Comparison of ENCODE assay signal across 9 cellular contexts in genomic region chr19:5690955-5691204, GRCh38. TPM values are rescaled to one million over a fixed set of nuclear protein-coding genes. Genes with fewer than 3 reads are reported as not detected.
DNase-seq lines count a peak whose midpoint lies in the region; ATAC-seq and TF ChIP-seq lines count a peak whose summit lies in the region.
"Had no signal": no experiment of that assay in that cellular context is flagged by ENCODE, and none has a peak within 500 bp of the region (broad histone marks: within the 10 kb centered on the region; RNA-seq: fewer than 3 reads in every experiment).

No MANE protein-coding gene starts in this region.

- H3K4me3 Mint-ChIP-seq in activated B cell treated with CpG ODN at 0.5 μM for 24 hours: peak overlapping the region; percentile 93

- no peaks in the 10 kb centered on the region for H3K9me3 ChIP-seq in hepatocyte (ENCODE audit: low read depth)

- CTCF ChIA-PET in activated B cell treated with CpG ODN at 0.5 μM for 24 hours (lab: Charles Lee): interaction anchor here (0.6 to 1.2 kb wide), 3 partner anchors 28 to 277 kb away, joined by 3 read pairs; no protein-coding TSS in a partner anchor

- H3K27me3 ChIP-seq in hepatocyte: no peaks in the 10 kb centered on the region

- DNase-seq in DMS53 (lab: John Stamatoyannopoulos, UW) (peak; percentile 60), DMS53 treated with DMSO at 0.1 percent for 48 hours (lab: John Stamatoyannopoulos, UW; ENCODE audit: unreplicated experiment) (no peak), activated B cell treated with CpG ODN at 0.5 μM for 24 hours (no peak), hepatocyte (ENCODE audit: low spot score) (no peak), NCI-H1048 (lab: John Stamatoyannopoulos, UW) (no peak)
- peak; percentile 59 for DNase-seq in stimulated activated CD8-positive, alpha-beta memory T cell treated with anti-CD3 and anti-CD28 coated beads, Interleukin-4, amount 100 ng/mL, for 48 hours
- no peak for DNase-seq in stimulated activated CD4-positive, alpha-beta T cell treated with anti-CD3 and anti-CD28 coated beads, Interleukin-2, amount 100 ng/mL, for 48 hours

- H3K9me3 Mint-ChIP-seq in activated B cell treated with CpG ODN at 0.5 μM for 24 hours: no peaks in the 10 kb centered on the region

- H3K36me3 ChIP-seq in hepatocyte (replicated peaks; ENCODE audit: insufficient read depth, low read depth): no peaks in the 10 kb centered on the region

- H3K4me2 ChIP-seq in hepatocyte: peak overlapping the region; percentile 99

- peaks cover 56% of the 10 kb centered on the region for H4K20me1 ChIP-seq in hepatocyte (ENCODE audit: insufficient read depth, poor library complexity, severe bottlenecking)

- peak overlapping the region; percentile 90 for H3K27ac Mint-ChIP-seq in activated B cell treated with CpG ODN at 0.5 μM for 24 hours

- no peaks in the 10 kb centered on the region for H3K27me3 Mint-ChIP-seq in activated B cell treated with CpG ODN at 0.5 μM for 24 hours

- H3K79me2 ChIP-seq in hepatocyte: peaks cover 57% of the 10 kb centered on the region

- H3K9me2 ChIP-seq in hepatocyte (replicated peaks; ENCODE audit: insufficient read depth): no peaks in the 10 kb centered on the region

- ATAC-seq in activated B cell treated with CpG ODN at 0.5 μM for 24 hours (ENCODE audit: low read depth) (no peak), GM19023 (IDR thresholded peaks at IDR 0.05; ENCODE audit: unreplicated experiment) (no peak)

- peaks cover 33% of the 10 kb centered on the region for H3K4me1 Mint-ChIP-seq in activated B cell treated with CpG ODN at 0.5 μM for 24 hours

- peak overlapping the region; percentile 70 for H3K4me3 ChIP-seq in hepatocyte

- no peak overlapping the region for H2AFZ ChIP-seq in hepatocyte

- no peak for TF ChIP-seq CTCF in activated B cell treated with CpG ODN at 0.5 μM for 24 hours (IDR thresholded peaks at IDR 0.05)
- TF ChIP-seq CTCF in hepatocyte (IDR thresholded peaks at IDR 0.05; ENCODE audit: poor library complexity): no peak

- peak overlapping the region; percentile 96 for H3K27ac ChIP-seq in hepatocyte

- intact Hi-C loops in activated B cell treated with CpG ODN at 0.5 μM for 24 hours (cut with micrococcal nuclease): loop anchor here (1.0 to 2.0 kb wide), 5 partner anchors 11 to 213 kb away; partner anchors contain the start of genes CATSPERD, DUS3L, LONP1 and MICOS13

- 3% methylated on average over 15 of the region's 15 CpGs for WGBS in hepatocyte (ENCODE audit: low lambda C conversion rate, missing lambda C conversion rate)

- H3K36me3 Mint-ChIP-seq in activated B cell treated with CpG ODN at 0.5 μM for 24 hours (ENCODE audit: low read depth): peaks cover 49% of the 10 kb centered on the region

- POLR2A ChIA-PET in activated B cell treated with CpG ODN at 0.5 μM for 24 hours (lab: Charles Lee): interaction anchor here (0.6 to 6.4 kb wide), 11 partner anchors 11 to 1800 kb away, joined by 3 to 102 read pairs (median 4); partner anchors contain the start of genes CATSPERD, EEF2, KDM4B and LONP1

- peaks cover 8% of the 10 kb centered on the region for H3K4me1 ChIP-seq in hepatocyte (ENCODE audit: insufficient read depth)

RNA-seq across cellular contexts. Expression of gene RPL36, which starts 0.8 kb away (rescaled TPM):
- 1,170 and 1,330 TPM in 2 replicates for total RNA-seq in activated B cell treated with CpG ODN at 0.5 μM for 24 hours
- 637 and 1,059 TPM in 2 replicates for total RNA-seq in hepatocyte
- 917 and 990 TPM in 2 replicates for polyA plus RNA-seq in hepatocyte

RNA-seq across cellular contexts. Expression of gene HSD11B1L, which starts 10.1 kb away (rescaled TPM):
- total RNA-seq in activated B cell treated with CpG ODN at 0.5 μM for 24 hours: 1.4 and 1.5 TPM in 2 replicates
- total RNA-seq in hepatocyte: 14.0 and 14.9 TPM in 2 replicates
- 25.1 and 26.0 TPM in 2 replicates for polyA plus RNA-seq in hepatocyte

RNA-seq across cellular contexts. Expression of gene MICOS13, which starts 10.6 kb away (rescaled TPM):
- total RNA-seq in activated B cell treated with CpG ODN at 0.5 μM for 24 hours (58.0 and 60.8 TPM in 2 replicates), hepatocyte (32.3 and 38.2 TPM in 2 replicates)
- 120 and 157 TPM in 2 replicates for polyA plus RNA-seq in hepatocyte

RNA-seq across cellular contexts. Expression of gene LONP1, which starts 29.1 kb away (rescaled TPM):
- total RNA-seq in activated B cell treated with CpG ODN at 0.5 μM for 24 hours (72.9 and 77.5 TPM in 2 replicates), hepatocyte (61.6 and 63.0 TPM in 2 replicates)
- 79.1 and 79.2 TPM in 2 replicates for polyA plus RNA-seq in hepatocyte

RNA-seq across cellular contexts. Expression of gene CATSPERD, which starts 29.6 kb away (rescaled TPM):
- total RNA-seq in activated B cell treated with CpG ODN at 0.5 μM for 24 hours: not detected in 2 replicates
- total RNA-seq in hepatocyte: not detected in 2 replicates
- polyA plus RNA-seq in hepatocyte: not detected in 2 replicates
- total RNA-seq: T-helper 1 cell treated with Interleukin-12 subunit alpha and Interleukin-12 subunit beta and Interleukin-4 antibody, amounts not matched to agents 30 ng/mL and 1 ng/mL, for 36 hours had no signal

Comparison
In these comparisons a context has a peak if more than half of its experiments do, and no peak if none do; other contexts are left out.
1. DNase-seq: peak in DMS53 (single experiment) and stimulated activated CD8-positive, alpha-beta memory T cell treated with anti-CD3 and anti-CD28 coated beads, Interleukin-4, amount 100 ng/mL, for 48 hours (single experiment); none in DMS53 treated with DMSO at 0.1 percent for 48 hours (single experiment), activated B cell treated with CpG ODN at 0.5 μM for 24 hours (single experiment), hepatocyte (single experiment), stimulated activated CD4-positive, alpha-beta T cell treated with anti-CD3 and anti-CD28 coated beads, Interleukin-2, amount 100 ng/mL, for 48 hours (0 of 2) and NCI-H1048 (single experiment).